ENCODE assay signal across 15 cellular contexts in genomic region chr4:100099746-100100145, GRCh38.
DNase-seq lines count a peak whose midpoint lies in the region; ATAC-seq and TF ChIP-seq lines count a peak whose summit lies in the region.
"Had no signal": no experiment of that assay in that cellular context is flagged by ENCODE, and none has a peak within 500 bp of the region (broad histone marks: within the 10 kb centered on the region; RNA-seq: fewer than 3 reads in every experiment).

No MANE protein-coding gene starts in this region.

- H3K27me3 ChIP-seq in Loucy (ENCODE audit: insufficient read depth, low read length, poor library complexity, severe bottlenecking): no peaks in the 10 kb centered on the region
- no peaks in the 10 kb centered on the region for H3K27me3 ChIP-seq in suprapubic skin

- no peaks in the 10 kb centered on the region for H3K27me3 Mint-ChIP-seq in activated CD4-positive, alpha-beta T cell treated with anti-CD3 and anti-CD28 coated beads for 36 hours
- H3K27me3 Mint-ChIP-seq in immature natural killer cell (ENCODE audit: low read depth in 3 of 3): no peaks in the 10 kb centered on the region
- no peaks in the 10 kb centered on the region for H3K27me3 Mint-ChIP-seq in stimulated activated memory B cell treated with anti-CD40 and anti-IgM and Interleukin-4, amounts not matched to agents 10 μg/mL and 1 μg/mL and 100 μg/mL, for 72 hours

- H3K9ac ChIP-seq in Loucy (ENCODE audit: low read depth, low read length, poor library complexity, severe bottlenecking): no peak overlapping the region

- DNase-seq in activated CD4-positive, alpha-beta T cell treated with anti-CD3 and anti-CD28 coated beads for 36 hours: no peak
- no peak for DNase-seq in activated CD4-positive, alpha-beta T cell treated with anti-CD3 and anti-CD28 coated beads, Interleukin-2, amount 50 U/mL, for 4 hours
- DNase-seq in immature natural killer cell (no peak), suprapubic skin (ENCODE audit: low spot score in 2 of 2) (no peak)
- DNase-seq: ACHN; CD8-positive, alpha-beta T cell; COR-L47; GOT3; H9 had no signal

- TF ChIP-seq CTCF in Loucy (conservative IDR thresholded peaks at IDR 0.05; ENCODE audit: low read length): no peak
- no peak for TF ChIP-seq CTCF in suprapubic skin (IDR thresholded peaks at IDR 0.05)

- intact Hi-C loops in activated CD4-positive, alpha-beta T cell treated with anti-CD3 and anti-CD28 coated beads for 36 hours (cut with DNase I, micrococcal nuclease): loop anchor here (5.0 to 10.0 kb wide), 7 partner anchors 465 to 1425 kb away; partner anchors contain the start of gene TRMT10A (in 1 of the 2)

- no peak for ATAC-seq in activated CD4-positive, alpha-beta T cell treated with anti-CD3 and anti-CD28 coated beads for 36 hours
- ATAC-seq in stimulated activated memory B cell treated with anti-CD40 and anti-IgM and Interleukin-4, amounts not matched to agents 10 μg/mL and 1 μg/mL and 100 μg/mL, for 72 hours: no peak
- ATAC-seq in HG02981 (IDR thresholded peaks at IDR 0.05; ENCODE audit: unreplicated experiment) (no peak), HG02678 (IDR thresholded peaks at IDR 0.05; ENCODE audit: unreplicated experiment) (no peak)
- ATAC-seq: CD8-positive, alpha-beta T cell had no signal

- no peak overlapping the region for H3K4me3 Mint-ChIP-seq in activated CD4-positive, alpha-beta T cell treated with anti-CD3 and anti-CD28 coated beads for 36 hours
- H3K4me3 Mint-ChIP-seq in immature natural killer cell: peak overlapping the region in 1 of 5 donors; percentile 22
- H3K4me3 Mint-ChIP-seq in stimulated activated memory B cell treated with anti-CD40 and anti-IgM and Interleukin-4, amounts not matched to agents 10 μg/mL and 1 μg/mL and 100 μg/mL, for 72 hours: no peak overlapping the region
- H3K4me3 Mint-ChIP-seq: CD14-positive monocyte; CD8-positive, alpha-beta T cell; H9; IgD-negative memory B cell had no signal

- no peak for TF ChIP-seq EP300 in suprapubic skin (IDR thresholded peaks at IDR 0.05)

- H3K27ac ChIP-seq in suprapubic skin: no peak overlapping the region

- H3K9me3 ChIP-seq in Loucy (ENCODE audit: insufficient read depth, low read depth, low read length) (no peaks in the 10 kb centered on the region), suprapubic skin (no peaks in the 10 kb centered on the region)

- H3K4me1 ChIP-seq in Loucy (ENCODE audit: insufficient read depth, low read length, poor library complexity, severe bottlenecking) (peaks cover 54% of the 10 kb centered on the region), suprapubic skin (peaks cover 15% of the 10 kb centered on the region)

- H3K4me2 ChIP-seq in Loucy (ENCODE audit: low read depth, low read length, poor library complexity, severe bottlenecking): no peak overlapping the region

- no peaks in the 10 kb centered on the region for H4K20me1 ChIP-seq in Loucy (ENCODE audit: insufficient read depth, low read length, poor library complexity, severe bottlenecking)

- POLR2A ChIA-PET in activated CD4-positive, alpha-beta T cell treated with anti-CD3 and anti-CD28 coated beads for 36 hours (lab: Charles Lee): interaction anchor here (1.6 kb wide), 1 partner anchor 17 kb away, joined by 4 read pairs; no protein-coding TSS in a partner anchor

- TF ChIP-seq POLR2A in suprapubic skin (IDR thresholded peaks at IDR 0.05): no peak

- peak overlapping the region; percentile 51 for H3K27ac Mint-ChIP-seq in activated CD4-positive, alpha-beta T cell treated with anti-CD3 and anti-CD28 coated beads for 36 hours
- H3K27ac Mint-ChIP-seq in immature natural killer cell: peak overlapping the region in 4 of 6 donors; percentile 24 to 50 (median 42)
- H3K27ac Mint-ChIP-seq in stimulated activated memory B cell treated with anti-CD40 and anti-IgM and Interleukin-4, amounts not matched to agents 10 μg/mL and 1 μg/mL and 100 μg/mL, for 72 hours: peak overlapping the region; percentile 43
- H3K27ac Mint-ChIP-seq: CD14-positive monocyte; CD8-positive, alpha-beta T cell; H9; IgD-negative memory B cell had no signal

- H3K4me1 Mint-ChIP-seq in activated CD4-positive, alpha-beta T cell treated with anti-CD3 and anti-CD28 coated beads for 36 hours: peaks cover 49% of the 10 kb centered on the region
- peaks cover 33 to 45% of the 10 kb centered on the region in 2 donors for H3K4me1 Mint-ChIP-seq in immature natural killer cell
- peaks cover 43% of the 10 kb centered on the region for H3K4me1 Mint-ChIP-seq in stimulated activated memory B cell treated with anti-CD40 and anti-IgM and Interleukin-4, amounts not matched to agents 10 μg/mL and 1 μg/mL and 100 μg/mL, for 72 hours

- H3K9me3 Mint-ChIP-seq in activated CD4-positive, alpha-beta T cell treated with anti-CD3 and anti-CD28 coated beads for 36 hours (ENCODE audit: low read depth): no peaks in the 10 kb centered on the region
- H3K9me3 Mint-ChIP-seq in immature natural killer cell: no peaks in the 10 kb centered on the region
- H3K9me3 Mint-ChIP-seq in stimulated activated memory B cell treated with anti-CD40 and anti-IgM and Interleukin-4, amounts not matched to agents 10 μg/mL and 1 μg/mL and 100 μg/mL, for 72 hours: no peaks in the 10 kb centered on the region
- H3K9me3 Mint-ChIP-seq: CD14-positive monocyte; CD8-positive, alpha-beta T cell; H9; IgD-negative memory B cell had no signal

- H3K4me3 ChIP-seq in Loucy (ENCODE audit: low read length, poor library complexity, severe bottlenecking): no peak overlapping the region
- H3K4me3 ChIP-seq in suprapubic skin: no peak overlapping the region

- H3K79me2 ChIP-seq in Loucy (ENCODE audit: insufficient read depth, low read length): no peaks in the 10 kb centered on the region

- H3K36me3 Mint-ChIP-seq in activated CD4-positive, alpha-beta T cell treated with anti-CD3 and anti-CD28 coated beads for 36 hours (ENCODE audit: low read depth): no peaks in the 10 kb centered on the region
- H3K36me3 Mint-ChIP-seq in immature natural killer cell: no peaks in the 10 kb centered on the region
- H3K36me3 Mint-ChIP-seq in stimulated activated memory B cell treated with anti-CD40 and anti-IgM and Interleukin-4, amounts not matched to agents 10 μg/mL and 1 μg/mL and 100 μg/mL, for 72 hours: no peaks in the 10 kb centered on the region
- H3K36me3 Mint-ChIP-seq: CD14-positive monocyte; CD8-positive, alpha-beta T cell; IgD-negative memory B cell had no signal

- H2AFZ ChIP-seq in Loucy (ENCODE audit: low read length): 0 out of 2 replicates have a peak overlapping the region, but pooled peaks have one; percentile 19

- CTCF ChIA-PET in activated CD4-positive, alpha-beta T cell treated with anti-CD3 and anti-CD28 coated beads for 36 hours (lab: Charles Lee): interaction anchor here (1.0 to 1.8 kb wide), 2 partner anchors 14 to 22 kb away, joined by 4 to 5 read pairs; no protein-coding TSS in a partner anchor

- WGBS in suprapubic skin: 90% methylated on average over 2 of the region's 2 CpGs

- H3K9me2 ChIP-seq in Loucy (replicated peaks; ENCODE audit: low read depth, low read length): no peaks in the 10 kb centered on the region

- H3K36me3 ChIP-seq in Loucy (ENCODE audit: insufficient read depth, low read length) (no peaks in the 10 kb centered on the region), suprapubic skin (no peaks in the 10 kb centered on the region)

- H3F3A ChIP-seq in Loucy (ENCODE audit: low read depth): no peaks in the 10 kb centered on the region
